ENCODE assay signal across 20 cellular contexts in the genomic region with DNA sequence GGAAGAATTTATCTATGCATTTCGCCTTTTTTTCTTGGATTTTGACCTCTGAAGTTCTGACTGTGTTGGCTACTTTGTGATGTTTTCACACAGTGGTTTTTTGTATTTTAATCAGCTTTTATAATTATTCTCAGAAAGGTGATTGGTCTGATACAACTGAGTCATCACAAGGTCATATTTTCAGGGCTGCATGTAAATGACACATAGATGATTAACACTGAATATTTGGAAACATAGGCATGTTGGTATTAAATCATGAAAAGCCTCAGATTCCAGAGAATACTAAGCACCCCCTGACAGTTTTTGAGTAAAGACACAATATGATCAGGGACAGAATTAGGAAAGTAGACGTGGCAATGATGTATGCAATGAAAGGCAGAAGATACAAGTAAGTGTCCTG.
"Had no signal": no experiment of that assay in that cellular context is flagged by ENCODE, and none has a peak within 500 bp of the region (broad histone marks: within the 10 kb centered on the region; RNA-seq: fewer than 3 reads in every experiment).

No MANE protein-coding gene starts in this region.

- H3K4me1 ChIP-seq: ascending aorta, breast epithelium had no signal

- H3K27me3 ChIP-seq: ascending aorta had no signal

- ATAC-seq: activated CD4-positive, alpha-beta T cell treated with anti-CD3 and anti-CD28 coated beads for 36 hours; activated CD8-positive, alpha-beta memory T cell treated with anti-CD3 and anti-CD28 coated beads, Interleukin-2, amount 10 ng/mL, durations not matched to agents 7 days and 5 days; activated CD8-positive, alpha-beta T cell treated with anti-CD3 and anti-CD28 coated beads, Interleukin-2, amount 10 ng/mL, durations not matched to agents 7 days and 5 days; activated naive CD4-positive, alpha-beta T cell treated with anti-CD3 and anti-CD28 coated beads, Interleukin-2, amount 50 U/mL, for 72 hours; esophagus mucosa had no signal

- H3K36me3 ChIP-seq: ascending aorta, breast epithelium had no signal

- DNase-seq: activated CD4-positive, alpha-beta memory T cell treated with anti-CD3 and anti-CD28 coated beads for 36 hours; activated CD4-positive, alpha-beta T cell treated with anti-CD3 and anti-CD28 coated beads for 36 hours; activated CD4-positive, alpha-beta T cell treated with anti-CD3 and anti-CD28 coated beads, Interleukin-2, amount 10 ng/mL, durations not matched to agents 24 days and 14 days; activated CD4-positive, CD25-positive, alpha-beta regulatory T cell; activated CD4-positive, CD25-positive, alpha-beta regulatory T cell treated with anti-CD3 and anti-CD28 coated beads, Interleukin-2, amount 50 U/mL, for 72 hours; activated CD8-positive, alpha-beta memory T cell treated with anti-CD3 and anti-CD28 coated beads, Interleukin-2, amount 10 ng/mL, durations not matched to agents 7 days and 5 days; activated CD8-positive, alpha-beta memory T cell treated with anti-CD3 and anti-CD28 coated beads, Interleukin-2, amount 50 U/mL, for 4 hours; activated CD8-positive, alpha-beta T cell treated with anti-CD3 and anti-CD28 coated beads, Interleukin-2, amount 10 ng/mL, durations not matched to agents 7 days and 5 days; activated effector memory CD4-positive, alpha-beta T cell treated with anti-CD3 and anti-CD28 coated beads, Interleukin-2, amount 50 U/mL, for 16 hours; activated naive CD4-positive, alpha-beta T cell treated with anti-CD3 and anti-CD28 coated beads, Interleukin-2, amount 10 ng/mL, durations not matched to agents 7 days and 5 days; activated naive CD8-positive, alpha-beta T cell treated with anti-CD3 and anti-CD28 coated beads, Interleukin-2, amount 10 ng/mL, durations not matched to agents 7 days and 5 days; activated T-cell treated with anti-CD3 and anti-CD28 coated beads, Interleukin-2, amount 50 U/mL, for 1 hour; activated T-cell treated with anti-CD3 and anti-CD28 coated beads, Interleukin-2, amount 50 U/mL, for 48 hours; effector CD8-positive, alpha-beta T cell; head of caudate nucleus; T-helper 2 cell had no signal

- H3K4me3 ChIP-seq: ascending aorta, breast epithelium had no signal

- H3K27ac ChIP-seq: ascending aorta, breast epithelium had no signal
